Comparison of ENCODE assay signal across 11 cellular contexts in genomic region chr5:2093859-2094615, GRCh38.
DNase-seq lines count a peak whose midpoint lies in the region; ATAC-seq and TF ChIP-seq lines count a peak whose summit lies in the region.
"Had no signal": no experiment of that assay in that cellular context is flagged by ENCODE, and none has a peak within 500 bp of the region (broad histone marks: within the 10 kb centered on the region; RNA-seq: fewer than 3 reads in every experiment).

No MANE protein-coding gene starts in this region.

- H3K4me1 ChIP-seq in neuronal stem cell (ENCODE audit: control insufficient read depth in 2 of 2, insufficient read depth in 1 of 2, low read depth in 1 of 2, low read length in 2 of 2): no peaks in the 10 kb centered on the region

- H3K4ac ChIP-seq in neuronal stem cell (ENCODE audit: low read length): no peak overlapping the region

- H2BK12ac ChIP-seq in neuronal stem cell (ENCODE audit: low read length): no peak overlapping the region

- H2AFZ ChIP-seq in neuronal stem cell (ENCODE audit: low read length): no peak overlapping the region

- peaks cover 0 to under 1% of the 10 kb centered on the region in 2 donors for H3K9me3 ChIP-seq in neuronal stem cell (replicated peaks in 1 of 2; ENCODE audit: control insufficient read depth in 2 of 2, insufficient read depth in 1 of 2, low read depth in 1 of 2, low read length in 2 of 2)

- no peak overlapping the region for H3K18ac ChIP-seq in neuronal stem cell (ENCODE audit: low read length)

- H3K4me2 ChIP-seq in neuronal stem cell (ENCODE audit: insufficient read depth, low read length, poor library complexity, severe bottlenecking): no peak overlapping the region

- ATAC-seq in GM18909 (IDR thresholded peaks at IDR 0.05; ENCODE audit: poor library complexity, unreplicated experiment) (no peak), omental fat pad (ENCODE audit: low FRiP score) (no peak)

- no peak overlapping the region for H4K91ac ChIP-seq in neuronal stem cell (ENCODE audit: low read depth, low read length, poor library complexity)

- H3K23ac ChIP-seq in neuronal stem cell (ENCODE audit: low read depth, low read length, poor library complexity): peak overlapping the region; percentile 29

- H2BK15ac ChIP-seq in neuronal stem cell (ENCODE audit: low read length): no peak overlapping the region

- no peak overlapping the region for H3K9ac ChIP-seq in neuronal stem cell (ENCODE audit: low read depth, low read length, poor library complexity)

- no peaks in the 10 kb centered on the region for H3K27me3 ChIP-seq in neuronal stem cell (ENCODE audit: control insufficient read depth in 3 of 3, insufficient read depth in 3 of 3, low read depth in 1 of 3, low read length in 3 of 3)

- H3K4me3 ChIP-seq in AG10803 (ENCODE audit: low read length) (no peak overlapping the region), fibroblast of pulmonary artery (replicated peaks; ENCODE audit: low read depth, low read length) (no peak overlapping the region), neuronal stem cell (ENCODE audit: low read length in 2 of 2) (peak overlapping the region in 1 of 2 donors; percentile 18)

- H2BK5ac ChIP-seq in neuronal stem cell (ENCODE audit: low read length): no peak overlapping the region

- no CpG with 5 or more reads among the region's 24 CpGs for WGBS in neuronal stem cell (ENCODE audit: extremely low coverage in 2 of 2, insufficient read length in 2 of 2, insufficient replicate concordance in 1 of 2), 2 donors

- no peaks in the 10 kb centered on the region for H3K79me1 ChIP-seq in neuronal stem cell (ENCODE audit: low read depth, low read length)

- H2BK120ac ChIP-seq in neuronal stem cell (ENCODE audit: low read depth, low read length): no peak overlapping the region

- no peak overlapping the region for H2AK5ac ChIP-seq in neuronal stem cell (ENCODE audit: low read depth, low read length)

- peak; percentile 5 for DNase-seq in AG10803 (ENCODE audit: low read depth)
- DNase-seq in SW480 (ENCODE audit: low spot score): peak; percentile 71
- peak; percentile 98 for DNase-seq in fibroblast of pulmonary artery (ENCODE audit: low read depth)
- DNase-seq in neuronal stem cell (ENCODE audit: low spot score): no peak
- no peak for DNase-seq in activated T-cell treated with anti-CD3 and anti-CD28 coated beads, Interleukin-2, amount 50 U/mL, for 48 hours
- no peak for DNase-seq in stimulated activated CD8-positive, alpha-beta memory T cell treated with anti-CD3 and anti-CD28 coated beads, Interleukin-4, amount 100 ng/mL, for 48 hours
- DNase-seq in omental fat pad (ENCODE audit: low spot score): no peak
- DNase-seq: activated T-cell treated with anti-CD3 and anti-CD28 coated beads for 4 hours, immature natural killer cell, NCI-H187 treated with DMSO at 0.1 percent for 48 hours had no signal

- no peak overlapping the region for H3K14ac ChIP-seq in neuronal stem cell (ENCODE audit: low read length)

- H4K8ac ChIP-seq in neuronal stem cell (ENCODE audit: low read depth, low read length): no peak overlapping the region

- no peak overlapping the region for H3K27ac ChIP-seq in neuronal stem cell (replicated peaks; ENCODE audit: low read length)

- no peak for TF ChIP-seq CTCF in AG10803 (conservative IDR thresholded peaks at IDR 0.05; ENCODE audit: low read length)
- no peak for TF ChIP-seq CTCF in fibroblast of pulmonary artery (IDR thresholded peaks at IDR 0.05; ENCODE audit: low read length, missing control alignments)
- TF ChIP-seq CTCF in omental fat pad (IDR thresholded peaks at IDR 0.05): no peak

- H3K36me3 ChIP-seq in neuronal stem cell (replicated peaks in 1 of 2; ENCODE audit: control insufficient read depth in 2 of 2, insufficient read depth in 2 of 2, low read length in 2 of 2): no peaks in the 10 kb centered on the region

Comparison
In these comparisons a context has a peak if more than half of its experiments do, and no peak if none do; other contexts are left out.
1. DNase-seq: peak in AG10803 (single experiment), SW480 (single experiment) and fibroblast of pulmonary artery (single experiment); none in neuronal stem cell (single experiment), activated T-cell treated with anti-CD3 and anti-CD28 coated beads, Interleukin-2, amount 50 U/mL, for 48 hours (0 of 2), stimulated activated CD8-positive, alpha-beta memory T cell treated with anti-CD3 and anti-CD28 coated beads, Interleukin-4, amount 100 ng/mL, for 48 hours (single experiment) and omental fat pad (single experiment).